Comparison of ENCODE assay signal across 8 cellular contexts in genomic region chr19:16441661-16442071, GRCh38. TPM values are rescaled to one million over a fixed set of nuclear protein-coding genes. Genes with fewer than 3 reads are reported as not detected.
DNase-seq lines count a peak whose midpoint lies in the region; ATAC-seq and TF ChIP-seq lines count a peak whose summit lies in the region.

No MANE protein-coding gene starts in this region.

- TF ChIP-seq CTCF in glutamatergic neuron (IDR thresholded peaks at IDR 0.05; ENCODE audit: partially characterized antibody, unreplicated experiment), result peak; percentile 61
- TF ChIP-seq CTCF in testis (IDR thresholded peaks at IDR 0.05), result peak in 1 of 3 experiments; percentile 28
- no peak for TF ChIP-seq CTCF in ovary (IDR thresholded peaks at IDR 0.05)

- peaks cover 2% of the 10 kb centered on the region for H3K9me3 Mint-ChIP-seq in glutamatergic neuron (ENCODE audit: unreplicated experiment)

- H3K27ac Mint-ChIP-seq in glutamatergic neuron (ENCODE audit: unreplicated experiment), result peak overlapping the region; percentile 15

- TF ChIP-seq POLR2A in testis (IDR thresholded peaks at IDR 0.05) (no peak), ovary (IDR thresholded peaks at IDR 0.05) (no peak)

- no peak overlapping the region for H3K4me3 Mint-ChIP-seq in glutamatergic neuron (ENCODE audit: unreplicated experiment)

- peaks cover 38% of the 10 kb centered on the region for H3K4me1 Mint-ChIP-seq in glutamatergic neuron (ENCODE audit: low read depth, unreplicated experiment)

- H3K4me1 ChIP-seq in testis (peaks cover 13% of the 10 kb centered on the region), ovary (ENCODE audit: insufficient read depth) (peaks cover 12% of the 10 kb centered on the region)

- intact Hi-C loops in testis (cut with DNase I; ENCODE audit: low total_unique reads), result no loop called here
- intact Hi-C loops in ovary (cut with DNase I), result no loop called here

- H3K27me3 ChIP-seq in testis (no peaks in the 10 kb centered on the region), ovary (no peaks in the 10 kb centered on the region)

- ATAC-seq in SK-N-SH treated with all-trans-retinoic acid at 6 μM for 48 hours (peak; percentile 91), HG02884 (IDR thresholded peaks at IDR 0.05; ENCODE audit: unreplicated experiment) (no peak), GM19452 (IDR thresholded peaks at IDR 0.05; ENCODE audit: unreplicated experiment) (no peak)

- no peak for TF ChIP-seq EP300 in ovary (IDR thresholded peaks at IDR 0.05)

- H3K27ac ChIP-seq in testis, result no peak overlapping the region
- H3K27ac ChIP-seq in ovary, result no peak overlapping the region

- peaks cover 6% of the 10 kb centered on the region for H3K27me3 Mint-ChIP-seq in glutamatergic neuron (ENCODE audit: unreplicated experiment)

- H3K4me3 ChIP-seq in testis, result no peak overlapping the region
- H3K4me3 ChIP-seq in ovary, result no peak overlapping the region

- H3K36me3 ChIP-seq in testis (ENCODE audit: low read depth, missing control alignments), result no peaks in the 10 kb centered on the region
- no peaks in the 10 kb centered on the region for H3K36me3 ChIP-seq in ovary

- WGBS in testis, 2 donors, result 87 to 90% methylated on average over 11 to 12 of the region's 12 CpGs
- WGBS in ovary, 3 donors, result 82 to 89% (median 84%) methylated on average over 12 of the region's 12 CpGs

- DNase-seq in stimulated activated CD4-positive, alpha-beta T cell treated with anti-CD3 and anti-CD28 coated beads, Interleukin-15, amount 100 ng/mL, for 24 hours, result peak; percentile 35
- no peak for DNase-seq in stimulated activated CD4-positive, alpha-beta T cell treated with anti-CD3 and anti-CD28 coated beads, Interleukin-12 subunit alpha, Interleukin-12 subunit beta, amount 100 ng/mL, for 4 hours
- peak; percentile 79 for DNase-seq in glutamatergic neuron
- DNase-seq in testis, result peak; percentile 38
- no peak for DNase-seq in ovary

- no peaks in the 10 kb centered on the region for H3K36me3 Mint-ChIP-seq in glutamatergic neuron (ENCODE audit: unreplicated experiment)

- H3K9me3 ChIP-seq in testis (no peaks in the 10 kb centered on the region), ovary (no peaks in the 10 kb centered on the region)

TF ChIP-seq in SK-N-SH treated with all-trans-retinoic acid at 6 μM for 48 hours, 23 proteins besides CTCF, POLR2A, EP300 and RAD21 (continues in another document):
- no peak for TF ChIP-seq BACH2 (CRISPR knock-in tag; IDR thresholded peaks at IDR 0.05; ENCODE audit: borderline replicate concordance)
- no peak for TF ChIP-seq ISL1 (CRISPR knock-in tag; IDR thresholded peaks at IDR 0.05)
- TF ChIP-seq CREB5 (CRISPR knock-in tag; IDR thresholded peaks at IDR 0.05; ENCODE audit: low read depth), result no peak
- no peak for TF ChIP-seq TSHZ2 (CRISPR knock-in tag; IDR thresholded peaks at IDR 0.05)
- TF ChIP-seq SNAI2 (CRISPR knock-in tag; IDR thresholded peaks at IDR 0.05), result no peak
- TF ChIP-seq CSRNP3 (CRISPR knock-in tag; IDR thresholded peaks at IDR 0.05), result no peak
- TF ChIP-seq ZC3H10 (CRISPR knock-in tag; IDR thresholded peaks at IDR 0.05), result no peak
- no peak for TF ChIP-seq ARNTL (CRISPR knock-in tag; IDR thresholded peaks at IDR 0.05; ENCODE audit: borderline replicate concordance, low read depth)
- TF ChIP-seq ZNF565 (CRISPR knock-in tag; conservative IDR thresholded peaks at IDR 0.05; ENCODE audit: low read depth), result no peak
- TF ChIP-seq POU6F1 (CRISPR knock-in tag; IDR thresholded peaks at IDR 0.05; ENCODE audit: borderline replicate concordance, low read depth), result no peak
- TF ChIP-seq ZFP30 (CRISPR knock-in tag; IDR thresholded peaks at IDR 0.05), result no peak
- no peak for TF ChIP-seq RARB (CRISPR knock-in tag; IDR thresholded peaks at IDR 0.05)
- no peak for TF ChIP-seq OSR1 (CRISPR knock-in tag; IDR thresholded peaks at IDR 0.05)

RNA-seq across cellular contexts. Expression of gene EPS15L1, which starts 30.1 kb away (rescaled TPM):
- total RNA-seq in glutamatergic neuron (ENCODE audit: unreplicated experiment) (84.9 TPM), testis (10 to 100 TPM; 51.8 to 55.8 TPM), ovary (10 to 100 TPM; 17.8 to 52.3 (median 43.5) TPM)
- polyA plus RNA-seq in testis (ENCODE audit: insufficient read depth, low read depth, low replicate concordance) (36.5 TPM), ovary (10 to 100 TPM; 21.7 to 25.4 TPM)

RNA-seq across cellular contexts. Expression of gene CALR3, which starts 54.3 kb away (rescaled TPM):
- not detected for total RNA-seq in glutamatergic neuron (ENCODE audit: unreplicated experiment)
- 10 to 100 TPM; 40.6 to 75.7 TPM for total RNA-seq in testis
- polyA plus RNA-seq in testis (ENCODE audit: insufficient read depth, low read depth, low replicate concordance), result 102 TPM
- total RNA-seq in ovary, result not detected
- polyA plus RNA-seq in ovary, result not detected

RNA-seq across cellular contexts. Expression of gene C19orf44, which starts 54.5 kb away (rescaled TPM):
- total RNA-seq in glutamatergic neuron (ENCODE audit: unreplicated experiment) (5.0 TPM), testis (10 to 100 TPM; 13.6 to 35.4 TPM), ovary (10 to 100 TPM in 4 of 7 donors, 1 to 10 TPM in 3; 7.0 to 12.2 (median 10.5) TPM)
- polyA plus RNA-seq in testis (ENCODE audit: insufficient read depth, low read depth, low replicate concordance) (40.9 TPM), ovary (1 to 10 TPM; 6.3 to 8.4 TPM)

Comparison
In these comparisons a context has a peak if more than half of its experiments do, and no peak if none do; other contexts are left out.
1. DNase-seq: peak in stimulated activated CD4-positive, alpha-beta T cell treated with anti-CD3 and anti-CD28 coated beads, Interleukin-15, amount 100 ng/mL, for 24 hours (single experiment), glutamatergic neuron (single experiment) and testis (single experiment); none in stimulated activated CD4-positive, alpha-beta T cell treated with anti-CD3 and anti-CD28 coated beads, Interleukin-12 subunit alpha, Interleukin-12 subunit beta, amount 100 ng/mL, for 4 hours (single experiment) and ovary (0 of 5).
2. RNA of gene CALR3, which starts 54.3 kb away (total RNA-seq): 40.6 to 75.7 TPM in testis; not detected in glutamatergic neuron (single experiment) and not detected in ovary; every median in the first group is over 10 times any median in the second.